ENCODE assay signal across 8 cellular contexts in the genomic region with DNA sequence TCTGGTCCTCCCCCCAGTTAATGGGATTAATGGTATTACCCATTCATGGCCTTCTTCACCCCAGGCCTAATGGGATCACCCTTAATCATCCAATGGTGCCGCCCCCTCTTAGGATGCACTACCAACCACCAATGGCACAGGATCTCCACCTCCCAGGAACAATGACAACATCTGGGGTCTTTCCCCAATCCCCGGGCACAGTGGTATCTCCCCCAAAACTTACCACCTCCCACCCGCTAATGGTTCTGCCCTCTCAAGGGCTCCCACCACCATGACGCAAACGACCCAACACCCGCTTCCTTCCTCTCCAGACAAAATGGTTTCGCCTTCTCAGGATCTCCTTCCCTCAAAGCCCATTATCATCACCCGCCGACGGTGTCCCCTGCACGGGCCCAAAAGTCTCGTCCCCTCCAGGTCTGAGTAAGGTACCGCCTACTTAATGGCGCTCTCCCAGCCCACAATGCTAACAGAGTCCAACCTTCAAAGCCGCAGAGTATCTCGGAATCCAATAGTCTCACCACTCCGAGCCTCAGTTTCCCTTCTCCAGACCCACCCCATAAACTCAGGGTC. TPM values are rescaled to one million over a fixed set of nuclear protein-coding genes. Genes with fewer than 3 reads are reported as not detected.
A peak's percentile ranks its signal among the peaks of the same experiment; 100 is the strongest.
DNase-seq lines count a peak whose midpoint lies in the region; ATAC-seq, FAIRE-seq and TF ChIP-seq lines count a peak whose summit lies in the region.

No MANE protein-coding gene starts in this region.

- DNase-seq in NCI-H2171 (lab: John Stamatoyannopoulos, UW) (peak; percentile 25), endothelial cell of umbilical vein (ENCODE audit: low read depth, low spot score) (peak; percentile 50), posterior vena cava (ENCODE audit: low spot score) (no peak)
- peak; percentile 63 for DNase-seq in activated CD8-positive, alpha-beta T cell treated with anti-CD3 and anti-CD28 coated beads, Interleukin-2, amount 10 ng/mL, durations not matched to agents 7 days and 5 days
- peak; percentile 17 for DNase-seq in stimulated activated CD8-positive, alpha-beta memory T cell treated with anti-CD3 and anti-CD28 coated beads, Interleukin-7, amount 100 ng/mL, for 24 hours (ENCODE audit: low read depth)

- POLR2A ChIA-PET in activated CD8-positive, alpha-beta T cell treated with anti-CD3 and anti-CD28 coated beads, Interleukin-2, amount 10 ng/mL, durations not matched to agents 7 days and 5 days (lab: Charles Lee) = interaction anchor here (0.6 to 1.9 kb wide), 9 partner anchors 8 to 169 kb away, joined by 3 to 10 read pairs (median 3); partner anchors contain the start of gene TFE3
- POLR2A ChIA-PET in endothelial cell of umbilical vein (lab: Charles Lee) = interaction anchor here (1.0 to 1.1 kb wide), 2 partner anchors 10 to 42 kb away, joined by 4 to 5 read pairs; no protein-coding TSS in a partner anchor

- peak overlapping the region; percentile 94 for H3K4me3 Mint-ChIP-seq in activated CD8-positive, alpha-beta T cell treated with anti-CD3 and anti-CD28 coated beads, Interleukin-2, amount 10 ng/mL, durations not matched to agents 7 days and 5 days

- peak overlapping the region; percentile 67 to 92 (median 83) for H3K4me3 ChIP-seq in endothelial cell of umbilical vein (replicated peaks in 1 of 3; ENCODE audit: insufficient read depth in 1 of 3, low read depth in 1 of 3, low read length in 3 of 3)
- H3K4me3 ChIP-seq in mononuclear cell (ENCODE audit: low read length) = peak overlapping the region; percentile 78

- CTCF ChIA-PET in activated CD8-positive, alpha-beta T cell treated with anti-CD3 and anti-CD28 coated beads, Interleukin-2, amount 10 ng/mL, durations not matched to agents 7 days and 5 days (lab: Charles Lee) = interaction anchor here (1.3 kb wide), 1 partner anchor 43 kb away, joined by 5 read pairs; no protein-coding TSS in a partner anchor
- CTCF ChIA-PET in endothelial cell of umbilical vein (lab: Charles Lee) = interaction anchor here (0.9 kb wide), 2 partner anchors 16 to 38 kb away, joined by 3 read pairs; no protein-coding TSS in a partner anchor

- no peak for FAIRE-seq in endothelial cell of umbilical vein (lab: Jason Lieb, UNC)

- H3K27ac ChIP-seq in endothelial cell of umbilical vein (ENCODE audit: insufficient read depth, low read depth, low read length) = peak overlapping the region; percentile 99

- TF ChIP-seq POLR2A in endothelial cell of umbilical vein (IDR thresholded peaks at IDR 0.05; ENCODE audit: low read depth, low read length) = no peak

- H3K36me3 Mint-ChIP-seq in activated CD8-positive, alpha-beta T cell treated with anti-CD3 and anti-CD28 coated beads, Interleukin-2, amount 10 ng/mL, durations not matched to agents 7 days and 5 days (ENCODE audit: low read depth) = peaks cover 40% of the 10 kb centered on the region

- TSS peak; percentile 68 for BruUV-seq in endothelial cell of umbilical vein (replicated peaks; lab: Mats Ljungman, UMichigan)

- ATAC-seq in GM18498 (IDR thresholded peaks at IDR 0.05; ENCODE audit: unreplicated experiment) (peak; percentile 39), HG02798 (IDR thresholded peaks at IDR 0.05; ENCODE audit: poor library complexity, unreplicated experiment) (peak; percentile 35)
- ATAC-seq in activated CD8-positive, alpha-beta T cell treated with anti-CD3 and anti-CD28 coated beads, Interleukin-2, amount 10 ng/mL, durations not matched to agents 7 days and 5 days = peak; percentile 59

- peaks cover 33% of the 10 kb centered on the region for H3K4me1 Mint-ChIP-seq in activated CD8-positive, alpha-beta T cell treated with anti-CD3 and anti-CD28 coated beads, Interleukin-2, amount 10 ng/mL, durations not matched to agents 7 days and 5 days (ENCODE audit: low read depth)

- H3K4me1 ChIP-seq in endothelial cell of umbilical vein (ENCODE audit: control insufficient read depth, extremely low read depth, insufficient read depth, low read length) (peaks cover 3% of the 10 kb centered on the region), mononuclear cell (ENCODE audit: insufficient read depth, low read length) (peaks cover 12% of the 10 kb centered on the region)

- peak overlapping the region; percentile 97 for H3K27ac Mint-ChIP-seq in activated CD8-positive, alpha-beta T cell treated with anti-CD3 and anti-CD28 coated beads, Interleukin-2, amount 10 ng/mL, durations not matched to agents 7 days and 5 days

- H3K36me3 ChIP-seq in endothelial cell of umbilical vein (ENCODE audit: control insufficient read depth in 2 of 2, extremely low read depth in 1 of 2, insufficient read depth in 2 of 2, low read length in 2 of 2) = peaks cover 0 to 15% of the 10 kb centered on the region in 2 experiments

- dilution Hi-C loops in endothelial cell of umbilical vein (cut with MboI; ENCODE audit: extremely low pct_ligation_motif_present, low sequenced_read_pairs) = no loop called here

- H3K27me3 ChIP-seq in endothelial cell of umbilical vein (ENCODE audit: control insufficient read depth in 2 of 2, insufficient read depth in 2 of 2, low read length in 2 of 2) (no peaks in the 10 kb centered on the region), mononuclear cell (ENCODE audit: insufficient read depth, low read length) (no peaks in the 10 kb centered on the region)

- H3K79me2 ChIP-seq in endothelial cell of umbilical vein (ENCODE audit: control insufficient read depth, insufficient read depth, low read length) = peaks cover 8% of the 10 kb centered on the region

- TF ChIP-seq CTCF in endothelial cell of umbilical vein (IDR thresholded peaks at IDR 0.05; ENCODE audit: extremely low read depth in 1 of 2, insufficient read depth in 1 of 2, low read depth in 1 of 2, low read length in 2 of 2) = no peak

- no peaks in the 10 kb centered on the region for H3K9me3 Mint-ChIP-seq in activated CD8-positive, alpha-beta T cell treated with anti-CD3 and anti-CD28 coated beads, Interleukin-2, amount 10 ng/mL, durations not matched to agents 7 days and 5 days (ENCODE audit: insufficient read depth)

- H3K9ac ChIP-seq in endothelial cell of umbilical vein (replicated peaks; ENCODE audit: extremely low read depth, insufficient read depth, low read length) = peak overlapping the region; percentile 97

- H3K4me2 ChIP-seq in endothelial cell of umbilical vein (ENCODE audit: insufficient read depth, low read length) = peak overlapping the region; percentile 69

- H3K9me3 ChIP-seq in endothelial cell of umbilical vein (replicated peaks; ENCODE audit: control insufficient read depth, insufficient read depth, low read length) (no peaks in the 10 kb centered on the region), mononuclear cell (ENCODE audit: low read depth, low read length) (no peaks in the 10 kb centered on the region)

- H4K20me1 ChIP-seq in endothelial cell of umbilical vein (replicated peaks; ENCODE audit: control insufficient read depth, extremely low read depth, insufficient read depth, low read length) = no peaks in the 10 kb centered on the region

- no peaks in the 10 kb centered on the region for H3K27me3 Mint-ChIP-seq in activated CD8-positive, alpha-beta T cell treated with anti-CD3 and anti-CD28 coated beads, Interleukin-2, amount 10 ng/mL, durations not matched to agents 7 days and 5 days (ENCODE audit: low read depth)

- intact Hi-C loops in endothelial cell of umbilical vein (cut with micrococcal nuclease) (loop anchor here (1.0 kb wide), 1 partner anchor 42 kb away; the partner anchor contains the start of gene TFE3), posterior vena cava (cut with DNase I) (no loop called here)

- H3K9me1 ChIP-seq in endothelial cell of umbilical vein (replicated peaks; ENCODE audit: control insufficient read depth, extremely low read depth, insufficient read depth, low read length) = no peaks in the 10 kb centered on the region

- peak overlapping the region; percentile 84 for H2AFZ ChIP-seq in endothelial cell of umbilical vein (ENCODE audit: low read depth, low read length)

RNA-seq across cellular contexts. Expression of gene GRIPAP1, which starts 0.5 kb away (rescaled TPM):
- 10 to 100 TPM; 81.8 to 82.7 TPM for total RNA-seq in activated CD8-positive, alpha-beta T cell treated with anti-CD3 and anti-CD28 coated beads, Interleukin-2, amount 10 ng/mL, durations not matched to agents 7 days and 5 days
- total RNA-seq in endothelial cell of umbilical vein (48.5 and 49.4 TPM in 2 replicates), mononuclear cell (24.9 TPM), posterior vena cava (10 to 100 TPM; 27.6 to 31.6 TPM)
- 19.0 and 25.3 TPM in 2 replicates for polyA plus RNA-seq in endothelial cell of umbilical vein
- polyA plus RNA-seq in endothelial cell of umbilical vein (2011; cell fraction: cytosol; rRNA removed) = 25.4 and 27.1 TPM in 2 replicates
- 136 and 138 TPM in 2 replicates for polyA plus RNA-seq in endothelial cell of umbilical vein (2011; cell fraction: nucleus; rRNA removed)
- polyA plus RNA-seq in endothelial cell of umbilical vein (2012) = 32.3 and 37.9 TPM in 2 replicates
- polyA minus RNA-seq in endothelial cell of umbilical vein = 37.6 and 39.8 TPM in 2 replicates
- 14.7 TPM for polyA minus RNA-seq in endothelial cell of umbilical vein (2011; cell fraction: cytosol; rRNA and poly(A)+ RNA removed)
- polyA minus RNA-seq in endothelial cell of umbilical vein (2011; cell fraction: nucleus; rRNA and poly(A)+ RNA removed) = 26.2 and 39.1 TPM in 2 replicates

RNA-seq across cellular contexts. Expression of gene KCND1, which starts 30.0 kb away (rescaled TPM):
- total RNA-seq in activated CD8-positive, alpha-beta T cell treated with anti-CD3 and anti-CD28 coated beads, Interleukin-2, amount 10 ng/mL, durations not matched to agents 7 days and 5 days = 1 to 10 TPM; 3.5 to 4.6 TPM
- total RNA-seq in endothelial cell of umbilical vein (0.67 and 1.3 TPM in 2 replicates), mononuclear cell (1.2 TPM), posterior vena cava (1 to 10 TPM; 2.0 to 6.3 TPM)
- polyA plus RNA-seq in endothelial cell of umbilical vein = 0.54 and 1.1 TPM in 2 replicates
- 0.34 and 0.63 TPM in 2 replicates for polyA plus RNA-seq in endothelial cell of umbilical vein (2011; cell fraction: cytosol; rRNA removed)
- polyA plus RNA-seq in endothelial cell of umbilical vein (2011; cell fraction: nucleus; rRNA removed) = 3.6 and 4.8 TPM in 2 replicates
- 1.0 and 1.6 TPM in 2 replicates for polyA plus RNA-seq in endothelial cell of umbilical vein (2012)
- polyA minus RNA-seq in endothelial cell of umbilical vein = 0.66 and 1.5 TPM in 2 replicates
- polyA minus RNA-seq in endothelial cell of umbilical vein (2011; cell fraction: cytosol; rRNA and poly(A)+ RNA removed) = 0.41 TPM
- 0.82 and 1.8 TPM in 2 replicates for polyA minus RNA-seq in endothelial cell of umbilical vein (2011; cell fraction: nucleus; rRNA and poly(A)+ RNA removed)

RNA-seq across cellular contexts. Expression of gene TFE3, which starts 41.6 kb away (rescaled TPM):
- total RNA-seq in activated CD8-positive, alpha-beta T cell treated with anti-CD3 and anti-CD28 coated beads, Interleukin-2, amount 10 ng/mL, durations not matched to agents 7 days and 5 days = 10 to 100 TPM; 17.6 to 18.2 TPM
- total RNA-seq in endothelial cell of umbilical vein (35.5 and 37.1 TPM in 2 replicates), mononuclear cell (29.3 TPM), posterior vena cava (10 to 100 TPM; 46.4 to 52.6 TPM)
- 22.3 and 26.8 TPM in 2 replicates for polyA plus RNA-seq in endothelial cell of umbilical vein
- 13.5 and 18.2 TPM in 2 replicates for polyA plus RNA-seq in endothelial cell of umbilical vein (2011; cell fraction: cytosol; rRNA removed)
- polyA plus RNA-seq in endothelial cell of umbilical vein (2011; cell fraction: nucleus; rRNA removed) = 19.1 and 21.2 TPM in 2 replicates
- 34.9 and 39.8 TPM in 2 replicates for polyA plus RNA-seq in endothelial cell of umbilical vein (2012)
- 25.1 and 40.6 TPM in 2 replicates for polyA minus RNA-seq in endothelial cell of umbilical vein
- polyA minus RNA-seq in endothelial cell of umbilical vein (2011; cell fraction: cytosol; rRNA and poly(A)+ RNA removed) = 34.6 TPM
- polyA minus RNA-seq in endothelial cell of umbilical vein (2011; cell fraction: nucleus; rRNA and poly(A)+ RNA removed) = 13.8 and 17.8 TPM in 2 replicates

RNA-seq across cellular contexts. Expression of gene OTUD5, which starts 44.2 kb away (rescaled TPM):
- total RNA-seq in activated CD8-positive, alpha-beta T cell treated with anti-CD3 and anti-CD28 coated beads, Interleukin-2, amount 10 ng/mL, durations not matched to agents 7 days and 5 days = 10 to 100 TPM; 40.0 to 41.7 TPM
- total RNA-seq in endothelial cell of umbilical vein (41.0 and 44.3 TPM in 2 replicates), mononuclear cell (56.1 TPM), posterior vena cava (10 to 100 TPM; 36.0 to 36.9 TPM)
- 44.6 and 46.3 TPM in 2 replicates for polyA plus RNA-seq in endothelial cell of umbilical vein
- polyA plus RNA-seq in endothelial cell of umbilical vein (2011; cell fraction: cytosol; rRNA removed) = 39.1 and 43.8 TPM in 2 replicates
- 113 and 124 TPM in 2 replicates for polyA plus RNA-seq in endothelial cell of umbilical vein (2011; cell fraction: nucleus; rRNA removed)
- polyA plus RNA-seq in endothelial cell of umbilical vein (2012) = 50.2 and 50.7 TPM in 2 replicates
- 69.9 and 98.0 TPM in 2 replicates for polyA minus RNA-seq in endothelial cell of umbilical vein
- polyA minus RNA-seq in endothelial cell of umbilical vein (2011; cell fraction: cytosol; rRNA and poly(A)+ RNA removed) = 59.3 TPM
- polyA minus RNA-seq in endothelial cell of umbilical vein (2011; cell fraction: nucleus; rRNA and poly(A)+ RNA removed) = 25.3 and 29.0 TPM in 2 replicates

RNA-seq across cellular contexts. Expression of gene CCDC120, which starts 57.2 kb away (rescaled TPM):
- total RNA-seq in activated CD8-positive, alpha-beta T cell treated with anti-CD3 and anti-CD28 coated beads, Interleukin-2, amount 10 ng/mL, durations not matched to agents 7 days and 5 days = 1 to 10 TPM; 5.0 to 5.4 TPM
- total RNA-seq in endothelial cell of umbilical vein (5.7 and 6.4 TPM in 2 replicates), mononuclear cell (2.9 TPM), posterior vena cava (1 to 10 TPM; 3.0 to 4.1 TPM)
- polyA plus RNA-seq in endothelial cell of umbilical vein = 2.8 and 3.1 TPM in 2 replicates
- polyA plus RNA-seq in endothelial cell of umbilical vein (2011; cell fraction: cytosol; rRNA removed) = 1.9 and 2.8 TPM in 2 replicates
- 7.8 and 11.9 TPM in 2 replicates for polyA plus RNA-seq in endothelial cell of umbilical vein (2011; cell fraction: nucleus; rRNA removed)
- polyA plus RNA-seq in endothelial cell of umbilical vein (2012) = 2.7 and 3.5 TPM in 2 replicates
- polyA minus RNA-seq in endothelial cell of umbilical vein = 1.8 and 3.5 TPM in 2 replicates
- 4.6 TPM for polyA minus RNA-seq in endothelial cell of umbilical vein (2011; cell fraction: cytosol; rRNA and poly(A)+ RNA removed)
- 2.3 and 3.1 TPM in 2 replicates for polyA minus RNA-seq in endothelial cell of umbilical vein (2011; cell fraction: nucleus; rRNA and poly(A)+ RNA removed)
